In the genomic region with DNA sequence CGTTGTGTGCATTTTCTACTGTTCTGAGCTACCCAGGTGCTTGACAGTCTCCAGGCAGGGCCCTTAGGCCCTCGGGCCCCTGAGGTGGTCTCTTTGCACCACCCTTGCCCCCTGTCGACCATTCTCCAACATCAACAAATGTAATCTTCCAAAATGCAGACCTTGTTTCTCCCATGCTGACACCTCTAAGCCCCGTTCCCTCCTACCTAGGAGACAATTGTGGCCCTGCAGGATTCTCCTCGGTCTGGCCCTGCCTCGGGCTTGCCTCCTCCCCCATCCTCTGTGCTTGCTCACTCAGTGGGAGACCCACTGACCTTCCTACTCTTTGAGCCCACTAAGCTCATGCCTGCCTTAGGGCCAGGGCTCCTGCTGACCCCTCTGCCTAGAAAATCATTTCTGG, we compare ENCODE assay signal across 20 cellular contexts.
DNase-seq lines count a peak whose midpoint lies in the region; ATAC-seq and TF ChIP-seq lines count a peak whose summit lies in the region.
"Had no signal": no experiment of that assay in that cellular context is flagged by ENCODE, and none has a peak within 500 bp of the region (broad histone marks: within the 10 kb centered on the region; RNA-seq: fewer than 3 reads in every experiment).

No MANE protein-coding gene starts in this region.

- peaks cover 13% of the 10 kb centered on the region; the same call in 1 of the 2 replicates for H3K4me1 ChIP-seq in HUES48 (ENCODE audit: control insufficient read depth, insufficient read depth, low read length)
- H3K4me1 ChIP-seq in iPS-15b (ENCODE audit: control insufficient read depth, insufficient read depth, low read length): peaks cover 4% of the 10 kb centered on the region
- peaks cover 0 to 36% (median 27%) of the 10 kb centered on the region in 6 donors for H3K4me1 ChIP-seq in spleen

- no peaks in the 10 kb centered on the region for H3K9me3 Mint-ChIP-seq in natural killer cell treated with Interleukin-12 subunit alpha and Interleukin-12 subunit beta and Interleukin-15 and Interleukin-18, amount 100 ng/mL, for 72 hours
- H3K9me3 Mint-ChIP-seq in activated naive CD8-positive, alpha-beta T cell treated with anti-CD3 and anti-CD28 coated beads for 36 hours: no peaks in the 10 kb centered on the region

- H3K9me3 ChIP-seq in HUES48 (ENCODE audit: control insufficient read depth, insufficient read depth, low read length) (no peaks in the 10 kb centered on the region), iPS-15b (ENCODE audit: control insufficient read depth, insufficient read depth, low read length) (no peaks in the 10 kb centered on the region), spleen (no peaks in the 10 kb centered on the region)
- H3K9me3 ChIP-seq: SK-N-SH had no signal

- peaks cover 18 to 22% of the 10 kb centered on the region in 2 donors for H3K4me1 Mint-ChIP-seq in natural killer cell treated with Interleukin-12 subunit alpha and Interleukin-12 subunit beta and Interleukin-15 and Interleukin-18, amount 100 ng/mL, for 72 hours (ENCODE audit: low read depth in 2 of 2)
- H3K4me1 Mint-ChIP-seq in activated naive CD8-positive, alpha-beta T cell treated with anti-CD3 and anti-CD28 coated beads for 36 hours: peaks cover 28% of the 10 kb centered on the region

- TF ChIP-seq POLR2A in spleen (IDR thresholded peaks at IDR 0.05): no peak

- WGBS in spleen, 5 donors: 70 to 85% (median 77%) methylated on average over 6 of the region's 6 CpGs

- H3K4me3 Mint-ChIP-seq in natural killer cell treated with Interleukin-12 subunit alpha and Interleukin-12 subunit beta and Interleukin-15 and Interleukin-18, amount 100 ng/mL, for 72 hours: no peak overlapping the region
- no peak overlapping the region for H3K4me3 Mint-ChIP-seq in activated naive CD8-positive, alpha-beta T cell treated with anti-CD3 and anti-CD28 coated beads for 36 hours

- no peak for TF ChIP-seq CTCF in spleen (IDR thresholded peaks at IDR 0.05 in 8 of 11, conservative IDR thresholded peaks at IDR 0.05 in 3 of 11)

- no peaks in the 10 kb centered on the region for H3K36me3 Mint-ChIP-seq in natural killer cell treated with Interleukin-12 subunit alpha and Interleukin-12 subunit beta and Interleukin-15 and Interleukin-18, amount 100 ng/mL, for 72 hours
- H3K36me3 Mint-ChIP-seq in activated naive CD8-positive, alpha-beta T cell treated with anti-CD3 and anti-CD28 coated beads for 36 hours: no peaks in the 10 kb centered on the region

- H3K27ac Mint-ChIP-seq in natural killer cell treated with Interleukin-12 subunit alpha and Interleukin-12 subunit beta and Interleukin-15 and Interleukin-18, amount 100 ng/mL, for 72 hours: peak overlapping the region in 1 of 2 donors; percentile 12
- no peak overlapping the region for H3K27ac Mint-ChIP-seq in activated naive CD8-positive, alpha-beta T cell treated with anti-CD3 and anti-CD28 coated beads for 36 hours

- no peaks in the 10 kb centered on the region for H3K27me3 Mint-ChIP-seq in natural killer cell treated with Interleukin-12 subunit alpha and Interleukin-12 subunit beta and Interleukin-15 and Interleukin-18, amount 100 ng/mL, for 72 hours
- no peaks in the 10 kb centered on the region for H3K27me3 Mint-ChIP-seq in activated naive CD8-positive, alpha-beta T cell treated with anti-CD3 and anti-CD28 coated beads for 36 hours

- H3K9ac ChIP-seq in HUES48 (ENCODE audit: low read depth, low read length) (no peak overlapping the region), iPS-15b (ENCODE audit: low read depth, low read length) (peak overlapping the region; percentile 47)
- H3K9ac ChIP-seq: SK-N-SH had no signal

- no peak overlapping the region for H3K4me3 ChIP-seq in HUES48 (ENCODE audit: low read depth, low read length)
- no peak overlapping the region for H3K4me3 ChIP-seq in iPS-15b (ENCODE audit: low read depth, low read length)
- no peak overlapping the region for H3K4me3 ChIP-seq in spleen
- H3K4me3 ChIP-seq: K562 had no signal

- H3K36me3 ChIP-seq in HUES48 (ENCODE audit: control insufficient read depth, insufficient read depth, low read length) (no peaks in the 10 kb centered on the region), iPS-15b (ENCODE audit: control insufficient read depth, insufficient read depth, low read length) (no peaks in the 10 kb centered on the region), spleen (no peaks in the 10 kb centered on the region)

- intact Hi-C loops in spleen (cut with DNase I; ENCODE audit: low total_unique reads): no loop called here

- ATAC-seq in natural killer cell treated with Interleukin-12 subunit alpha and Interleukin-12 subunit beta and Interleukin-15 and Interleukin-18, amount 100 ng/mL, for 72 hours: no peak
- ATAC-seq in HG03432 (IDR thresholded peaks at IDR 0.05; ENCODE audit: unreplicated experiment): no peak
- ATAC-seq: K562 had no signal

- H3K27me3 ChIP-seq in HUES48 (ENCODE audit: control insufficient read depth, insufficient read depth, low read length) (no peaks in the 10 kb centered on the region), iPS-15b (ENCODE audit: control insufficient read depth, insufficient read depth, low read length) (no peaks in the 10 kb centered on the region), spleen (replicated peaks in 1 of 7) (peaks cover 0 to 48% (median 0%) of the 10 kb centered on the region in 7 donors)

- peak overlapping the region; percentile 11 for H3K27ac ChIP-seq in HUES48 (ENCODE audit: low read depth, low read length)
- no peak overlapping the region for H3K27ac ChIP-seq in spleen
- H3K27ac ChIP-seq: 22Rv1 had no signal

- DNase-seq in activated CD4-positive, CD25-positive, alpha-beta regulatory T cell treated with anti-CD3 and anti-CD28 coated beads, Interleukin-2, amount 50 U/mL, for 72 hours: peak; percentile 20
- DNase-seq in activated CD4-positive, CD25-positive, alpha-beta regulatory T cell (lab: John Stamatoyannopoulos, UW): no peak
- DNase-seq in spleen: peak; percentile 12
- no peak for DNase-seq in natural killer cell treated with Interleukin-12 subunit alpha and Interleukin-12 subunit beta and Interleukin-15 and Interleukin-18, amount 100 ng/mL, for 72 hours (ENCODE audit: low spot score)
- no peak for DNase-seq in activated naive CD8-positive, alpha-beta T cell treated with anti-CD3 and anti-CD28 coated beads for 36 hours
- DNase-seq: AML-193; DMS 273 treated with DMSO at 0.1 percent for 48 hours; GF-D8; NCI-H1105 treated with DMSO at 0.1 percent for 48 hours; NCI-H1694 treated with DMSO at 0.1 percent for 48 hours; NCI-H510A; NCI-H748 treated with DMSO at 0.1 percent for 48 hours; NK-92 treated with Interleukin-12 subunit alpha and Interleukin-12 subunit beta, amount 100 ng/mL, for 24 hours; SHP77 treated with DMSO at 0.1 percent for 48 hours; SK-N-SH had no signal

Comparison
In these comparisons a context has a peak if more than half of its experiments do, and no peak if none do; other contexts are left out.
1. DNase-seq: peak in activated CD4-positive, CD25-positive, alpha-beta regulatory T cell treated with anti-CD3 and anti-CD28 coated beads, Interleukin-2, amount 50 U/mL, for 72 hours (single experiment) and spleen (single experiment); none in activated CD4-positive, CD25-positive, alpha-beta regulatory T cell (0 of 4), natural killer cell treated with Interleukin-12 subunit alpha and Interleukin-12 subunit beta and Interleukin-15 and Interleukin-18, amount 100 ng/mL, for 72 hours (single experiment) and activated naive CD8-positive, alpha-beta T cell treated with anti-CD3 and anti-CD28 coated beads for 36 hours (single experiment).